11 cellular contexts compared by ENCODE assay signal in the genomic region with DNA sequence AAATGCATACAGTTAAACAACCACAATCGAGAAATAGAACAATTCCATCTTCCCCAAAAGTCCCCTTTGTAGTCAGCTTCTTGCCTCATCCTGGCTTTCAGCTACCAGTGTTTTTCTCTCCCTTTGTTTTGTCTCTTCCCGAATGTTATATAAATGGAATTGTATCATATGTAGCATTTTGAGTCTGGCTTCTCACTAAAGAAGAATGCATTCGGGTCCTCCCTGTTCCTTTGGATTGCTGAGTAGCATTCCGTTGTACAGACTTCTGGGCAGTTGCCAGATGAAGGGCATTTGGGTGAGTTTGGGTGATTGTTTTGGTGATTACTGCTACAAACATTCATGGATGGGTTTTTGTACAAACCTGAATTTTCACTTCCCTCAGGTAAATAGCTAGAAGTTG. TPM values are rescaled to one million over a fixed set of nuclear protein-coding genes. Genes with fewer than 3 reads are reported as not detected.
DNase-seq lines count a peak whose midpoint lies in the region; ATAC-seq and TF ChIP-seq lines count a peak whose summit lies in the region.
"Had no signal": no experiment of that assay in that cellular context is flagged by ENCODE, and none has a peak within 500 bp of the region (broad histone marks: within the 10 kb centered on the region; RNA-seq: fewer than 3 reads in every experiment).

No MANE protein-coding gene starts in this region.

- no peaks in the 10 kb centered on the region for H4K20me1 ChIP-seq in hepatocyte (ENCODE audit: insufficient read depth, poor library complexity, severe bottlenecking)

- H3K27ac ChIP-seq in lower lobe of right lung, result peak overlapping the region; percentile 51
- H3K27ac ChIP-seq in hepatocyte, result no peak overlapping the region
- H3K27ac ChIP-seq in spleen, result peak overlapping the region in 2 of 8 donors; percentile 37 to 71
- H3K27ac ChIP-seq: SK-N-MC had no signal

- peaks cover 46% of the 10 kb centered on the region for H3K4me1 Mint-ChIP-seq in stimulated activated naive CD8-positive, alpha-beta T cell treated with anti-CD3 and anti-CD28 coated beads, Interleukin-15, Interleukin-2, amounts not matched to agents 100 ng/mL and 50 ng/mL, for 24 hours (ENCODE audit: low read depth)
- H3K4me1 Mint-ChIP-seq in stimulated activated naive CD8-positive, alpha-beta T cell treated with anti-CD3 and anti-CD28 coated beads, Interleukin-15, amount 100 ng/mL, for 72 hours, result peaks cover 49% of the 10 kb centered on the region

- peaks cover 55% of the 10 kb centered on the region for H3K36me3 ChIP-seq in lower lobe of right lung
- H3K36me3 ChIP-seq in hepatocyte (replicated peaks; ENCODE audit: insufficient read depth, low read depth), result no peaks in the 10 kb centered on the region
- H3K36me3 ChIP-seq in spleen, result peaks cover 0 to 58% (median 41%) of the 10 kb centered on the region in 6 donors

- no peak for DNase-seq in stimulated activated naive CD8-positive, alpha-beta T cell treated with anti-CD3 and anti-CD28 coated beads, Interleukin-15, amount 100 ng/mL, for 72 hours
- DNase-seq in astrocyte of the hippocampus (ENCODE audit: low read depth, low spot score), result peak; percentile 67
- DNase-seq in lower lobe of right lung, result no peak
- DNase-seq in hepatocyte (ENCODE audit: low spot score), result no peak
- no peak for DNase-seq in HK-2 (ENCODE audit: unreplicated experiment)
- no peak for DNase-seq in spleen
- DNase-seq: NCI-H446 treated with DMSO at 0.1 percent for 48 hours had no signal

- intact Hi-C loops in lower lobe of right lung (cut with DNase I), result no loop called here
- intact Hi-C loops in spleen (cut with DNase I; ENCODE audit: low total_unique reads), result no loop called here

- H3K27me3 ChIP-seq in lower lobe of right lung (ENCODE audit: low read depth) (no peaks in the 10 kb centered on the region), hepatocyte (no peaks in the 10 kb centered on the region), spleen (replicated peaks in 1 of 7) (no peaks in the 10 kb centered on the region)

- H3K4me2 ChIP-seq in hepatocyte, result no peak overlapping the region

- H3K27ac Mint-ChIP-seq in stimulated activated naive CD8-positive, alpha-beta T cell treated with anti-CD3 and anti-CD28 coated beads, Interleukin-15, Interleukin-2, amounts not matched to agents 100 ng/mL and 50 ng/mL, for 24 hours, result peak overlapping the region; percentile 19
- peak overlapping the region in 1 of 2 donors; percentile 72 for H3K27ac Mint-ChIP-seq in stimulated activated naive CD8-positive, alpha-beta T cell treated with anti-CD3 and anti-CD28 coated beads, Interleukin-15, amount 100 ng/mL, for 72 hours

- H3K4me3 ChIP-seq in lower lobe of right lung (no peak overlapping the region), hepatocyte (no peak overlapping the region), spleen (no peak overlapping the region)
- H3K4me3 ChIP-seq: SK-N-MC had no signal

- H2AFZ ChIP-seq in hepatocyte, result no peak overlapping the region

- H3K9me3 ChIP-seq in lower lobe of right lung, result no peaks in the 10 kb centered on the region
- H3K9me3 ChIP-seq in hepatocyte (ENCODE audit: low read depth), result no peaks in the 10 kb centered on the region
- H3K9me3 ChIP-seq in spleen, result no peaks in the 10 kb centered on the region

- WGBS in hepatocyte (ENCODE audit: low lambda C conversion rate, missing lambda C conversion rate), result 94% methylated on average over 4 of the region's 4 CpGs
- whole genome bisulfite sequencing in spleen, 5 donors, result 80 to 88% (median 87%) methylated on average over 4 of the region's 4 CpGs

- peaks cover 48% of the 10 kb centered on the region for H3K36me3 Mint-ChIP-seq in stimulated activated naive CD8-positive, alpha-beta T cell treated with anti-CD3 and anti-CD28 coated beads, Interleukin-15, Interleukin-2, amounts not matched to agents 100 ng/mL and 50 ng/mL, for 24 hours (ENCODE audit: low read depth)

- no peaks in the 10 kb centered on the region for H3K79me2 ChIP-seq in hepatocyte

- H3K9me3 Mint-ChIP-seq in stimulated activated naive CD8-positive, alpha-beta T cell treated with anti-CD3 and anti-CD28 coated beads, Interleukin-15, Interleukin-2, amounts not matched to agents 100 ng/mL and 50 ng/mL, for 24 hours, result no peaks in the 10 kb centered on the region
- no peaks in the 10 kb centered on the region for H3K9me3 Mint-ChIP-seq in stimulated activated naive CD8-positive, alpha-beta T cell treated with anti-CD3 and anti-CD28 coated beads, Interleukin-15, amount 100 ng/mL, for 72 hours
- H3K9me3 Mint-ChIP-seq: dendritic cell treated with granulocyte-macrophage colony-stimulating factor and Interleukin-4, amounts not matched to agents 40 ng/mL and 50 ng/mL, for 4 days had no signal

- no peak for ATAC-seq in stimulated activated naive CD8-positive, alpha-beta T cell treated with anti-CD3 and anti-CD28 coated beads, Interleukin-15, amount 100 ng/mL, for 72 hours
- ATAC-seq in lower lobe of right lung (peak in 1 of 2 donors; percentile 38), HG02759 (IDR thresholded peaks at IDR 0.05; ENCODE audit: unreplicated experiment) (no peak)

- TF ChIP-seq CTCF in lower lobe of right lung (IDR thresholded peaks at IDR 0.05), result no peak
- TF ChIP-seq CTCF in hepatocyte (IDR thresholded peaks at IDR 0.05; ENCODE audit: poor library complexity), result no peak
- no peak for TF ChIP-seq CTCF in spleen (IDR thresholded peaks at IDR 0.05 in 8 of 11, conservative IDR thresholded peaks at IDR 0.05 in 3 of 11)

- H3K4me1 ChIP-seq in lower lobe of right lung (peaks cover 16% of the 10 kb centered on the region), hepatocyte (ENCODE audit: insufficient read depth) (no peaks in the 10 kb centered on the region), spleen (peaks cover 0 to 16% (median 5%) of the 10 kb centered on the region in 6 donors)

- no peaks in the 10 kb centered on the region for H3K27me3 Mint-ChIP-seq in stimulated activated naive CD8-positive, alpha-beta T cell treated with anti-CD3 and anti-CD28 coated beads, Interleukin-15, Interleukin-2, amounts not matched to agents 100 ng/mL and 50 ng/mL, for 24 hours
- H3K27me3 Mint-ChIP-seq in stimulated activated naive CD8-positive, alpha-beta T cell treated with anti-CD3 and anti-CD28 coated beads, Interleukin-15, amount 100 ng/mL, for 72 hours, result no peaks in the 10 kb centered on the region

- no peaks in the 10 kb centered on the region for H3K9me2 ChIP-seq in hepatocyte (replicated peaks; ENCODE audit: insufficient read depth)

- H3K4me3 Mint-ChIP-seq in stimulated activated naive CD8-positive, alpha-beta T cell treated with anti-CD3 and anti-CD28 coated beads, Interleukin-15, Interleukin-2, amounts not matched to agents 100 ng/mL and 50 ng/mL, for 24 hours, result no peak overlapping the region
- H3K4me3 Mint-ChIP-seq in stimulated activated naive CD8-positive, alpha-beta T cell treated with anti-CD3 and anti-CD28 coated beads, Interleukin-15, amount 100 ng/mL, for 72 hours, result peak overlapping the region in 1 of 2 donors; percentile 21
- H3K4me3 Mint-ChIP-seq: dendritic cell treated with granulocyte-macrophage colony-stimulating factor and Interleukin-4, amounts not matched to agents 40 ng/mL and 50 ng/mL, for 4 days had no signal

- no peak for TF ChIP-seq POLR2A in spleen (IDR thresholded peaks at IDR 0.05)

RNA-seq across cellular contexts. Expression of a gene that starts 27.8 kb away (rescaled TPM):
- total RNA-seq in lower lobe of right lung, result 0.68 TPM
- not detected in 2 replicates for total RNA-seq in hepatocyte
- not detected in 2 replicates for polyA plus RNA-seq in hepatocyte
- 1 to 10 TPM in 4 of 7 donors, under 1 TPM in 3; 0.59 to 1.8 (median 1.3) TPM for total RNA-seq in spleen
- polyA plus RNA-seq in spleen, result under 1 TPM; 0.27 to 0.67 (median 0.48) TPM

RNA-seq across cellular contexts. Expression of a gene that starts 51.3 kb away (rescaled TPM):
- 19.3 TPM for total RNA-seq in lower lobe of right lung
- total RNA-seq in hepatocyte, result 28.9 and 30.2 TPM in 2 replicates
- 22.1 and 31.5 TPM in 2 replicates for polyA plus RNA-seq in hepatocyte
- total RNA-seq in spleen, result 10 to 100 TPM; 22.2 to 63.3 (median 25.6) TPM
- polyA plus RNA-seq in spleen, result 10 to 100 TPM; 51.7 to 63.2 (median 56.0) TPM
